In genomic region chr12:17875230-17875629, GRCh38 we compare ENCODE assay signal across 26 cellular contexts.
"Had no signal": no experiment of that assay in that cellular context is flagged by ENCODE, and none has a peak within 500 bp of the region (broad histone marks: within the 10 kb centered on the region; RNA-seq: fewer than 3 reads in every experiment).

No MANE protein-coding gene starts in this region.

- H3K27me3 ChIP-seq: adrenal gland, brain microvascular endothelial cell, cardiac muscle cell, Peyer's patch, SJSA1 had no signal

- H3K27ac Mint-ChIP-seq: activated CD4-positive, alpha-beta T cell treated with anti-CD3 and anti-CD28 coated beads, Interleukin-2, amount 10 ng/mL, durations not matched to agents 24 days and 14 days; activated CD8-positive, alpha-beta T cell treated with anti-CD3 and anti-CD28 coated beads for 36 hours; activated naive CD4-positive, alpha-beta T cell treated with anti-CD3 and anti-CD28 coated beads for 36 hours; activated naive CD4-positive, alpha-beta T cell treated with anti-CD3 and anti-CD28 coated beads, Interleukin-2, amount 50 U/mL, for 72 hours; T-helper 1 cell treated with Interleukin-12 subunit alpha and Interleukin-12 subunit beta and Interleukin-4 antibody, amounts not matched to agents 30 μg/mL and 1 μg/mL, for 36 hours; T-helper 2 cell treated with Interferon-gamma antibody and Interleukin-4, amounts not matched to agents 5 μg/mL and 100 μg/mL, for 36 hours had no signal

- H3K27me3 Mint-ChIP-seq: activated CD4-positive, alpha-beta T cell treated with anti-CD3 and anti-CD28 coated beads, Interleukin-2, amount 10 ng/mL, durations not matched to agents 24 days and 14 days; activated CD8-positive, alpha-beta T cell treated with anti-CD3 and anti-CD28 coated beads for 36 hours; central memory CD8-positive, alpha-beta T cell had no signal

- H3K9me3 ChIP-seq: adrenal gland, Peyer's patch, SJSA1, SK-N-SH had no signal

- H3K4me2 ChIP-seq: SK-N-SH had no signal

- H3K4me1 Mint-ChIP-seq: activated CD4-positive, alpha-beta T cell treated with anti-CD3 and anti-CD28 coated beads, Interleukin-2, amount 10 ng/mL, durations not matched to agents 24 days and 14 days; central memory CD8-positive, alpha-beta T cell had no signal

- H3K4me3 Mint-ChIP-seq: activated CD4-positive, alpha-beta T cell treated with anti-CD3 and anti-CD28 coated beads, Interleukin-2, amount 10 ng/mL, durations not matched to agents 24 days and 14 days; activated CD8-positive, alpha-beta T cell treated with anti-CD3 and anti-CD28 coated beads for 36 hours; activated naive CD4-positive, alpha-beta T cell treated with anti-CD3 and anti-CD28 coated beads for 36 hours; central memory CD8-positive, alpha-beta T cell; T-helper 1 cell treated with Interleukin-12 subunit alpha and Interleukin-12 subunit beta and Interleukin-4 antibody, amounts not matched to agents 30 μg/mL and 1 μg/mL, for 36 hours; T-helper 2 cell treated with Interferon-gamma antibody and Interleukin-4, amounts not matched to agents 5 μg/mL and 100 μg/mL, for 36 hours had no signal

- H3K9ac ChIP-seq: SK-N-SH had no signal

- H3K4me3 ChIP-seq: adrenal gland, cardiac muscle cell, Peyer's patch, SJSA1 had no signal

- H3K4me1 ChIP-seq: adrenal gland, Peyer's patch, SJSA1 had no signal

- H3K27ac ChIP-seq: adrenal gland, brain microvascular endothelial cell, cardiac muscle cell, Peyer's patch, SJSA1 had no signal

- DNase-seq: activated CD4-positive, alpha-beta T cell treated with anti-CD3 and anti-CD28 coated beads, Interleukin-2, amount 10 ng/mL, durations not matched to agents 24 days and 14 days; activated CD4-positive, alpha-beta T cell treated with anti-CD3 and anti-CD28 coated beads, Interleukin-2, amount 50 U/mL, for 4 hours; activated CD8-positive, alpha-beta T cell treated with anti-CD3 and anti-CD28 coated beads for 36 hours; activated gamma-delta T cell treated with Interleukin-2 at 50 U/mL for 16 hours; activated naive CD4-positive, alpha-beta T cell treated with anti-CD3 and anti-CD28 coated beads for 36 hours; activated T-cell treated with anti-CD3 and anti-CD28 coated beads, Interleukin-2, amount 50 U/mL, for 1 hour; adrenal gland; anterior cingulate cortex; brain microvascular endothelial cell; KG1; NCI-H1092 treated with DMSO at 0.1 percent for 48 hours; NCI-H1417 treated with DMSO at 0.1 percent for 48 hours; NCI-H187 treated with DMSO at 0.1 percent for 48 hours; NCI-H345; NCI-H524 treated with DMSO at 0.1 percent for 48 hours; PC-3; Peyer's patch; RPMI8226; SHP77 treated with DMSO at 0.1 percent for 48 hours; SK-N-SH had no signal

- H3K36me3 ChIP-seq: adrenal gland, brain microvascular endothelial cell, cardiac muscle cell, Peyer's patch, SJSA1 had no signal
